ENCODE assay signal across 1 cellular context in the genomic region with DNA sequence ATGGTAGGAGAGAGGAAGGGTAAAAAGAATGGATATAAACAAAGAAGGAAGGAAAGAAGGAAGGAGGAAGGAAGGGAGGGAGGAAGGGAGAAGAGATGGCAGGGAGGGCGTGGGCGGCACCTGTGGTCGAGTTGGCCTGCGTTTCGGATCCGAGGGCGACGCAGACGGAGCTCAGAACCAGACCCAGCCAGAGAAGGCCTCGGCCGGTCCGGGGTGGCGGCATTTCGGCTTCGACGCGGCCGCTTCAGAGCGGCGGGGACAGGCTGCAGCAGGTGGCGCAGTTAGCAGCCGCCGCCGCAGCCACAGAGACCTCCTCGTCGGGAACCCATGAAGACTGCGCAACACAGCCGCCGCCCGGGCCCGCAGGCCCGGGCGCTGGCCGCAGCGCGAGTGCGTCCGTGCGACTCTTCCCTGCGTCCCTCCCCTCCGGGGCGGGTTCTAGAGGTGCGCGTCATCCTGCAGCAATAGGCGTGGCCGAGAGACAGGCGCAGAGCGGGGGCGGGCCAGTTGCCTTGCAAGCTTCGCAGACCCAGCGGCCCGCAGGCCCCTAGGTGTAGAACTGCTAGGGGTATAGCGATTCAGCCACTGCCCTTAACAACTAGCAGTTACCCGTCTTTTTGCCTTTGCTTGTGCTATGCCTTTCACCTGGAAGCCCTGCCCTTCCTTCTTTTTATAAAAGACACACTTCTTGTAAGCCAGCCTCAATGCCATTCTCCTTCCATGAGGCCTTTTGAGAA.
TF ChIP-seq lines count a peak whose summit lies in the region.

TSS of gene IDS (minus strand) at position 392 of the 737 bp plus-strand sequence. CDS start at position 223, 169 bp downstream.

TF ChIP-seq in HEK293, 187 proteins besides CTCF, POLR2A, EP300 and RAD21 (continued from another document):
- TF ChIP-seq, protein P1, sequence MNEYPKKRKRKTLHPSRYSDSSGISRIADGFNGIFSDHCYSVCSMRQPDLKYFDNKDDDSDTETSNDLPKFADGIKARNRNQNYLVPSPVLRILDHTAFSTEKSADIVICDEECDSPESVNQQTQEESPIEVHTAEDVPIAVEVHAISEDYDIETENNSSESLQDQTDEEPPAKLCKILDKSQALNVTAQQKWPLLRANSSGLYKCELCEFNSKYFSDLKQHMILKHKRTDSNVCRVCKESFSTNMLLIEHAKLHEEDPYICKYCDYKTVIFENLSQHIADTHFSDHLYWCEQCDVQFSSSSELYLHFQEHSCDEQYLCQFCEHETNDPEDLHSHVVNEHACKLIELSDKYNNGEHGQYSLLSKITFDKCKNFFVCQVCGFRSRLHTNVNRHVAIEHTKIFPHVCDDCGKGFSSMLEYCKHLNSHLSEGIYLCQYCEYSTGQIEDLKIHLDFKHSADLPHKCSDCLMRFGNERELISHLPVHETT (tag by site-specific recombination; IDR thresholded peaks at IDR 0.05): no peak
- TF ChIP-seq PRDM10 (tag by site-specific recombination; IDR thresholded peaks at IDR 0.05) (0 out of 2 replicates have a peak, but pooled peaks have one; percentile 14), ZFHX2 (tag by site-specific recombination; conservative IDR thresholded peaks at IDR 0.05) (peak; percentile 80), MYNN (tag by site-specific recombination; IDR thresholded peaks at IDR 0.05; ENCODE audit: borderline replicate concordance) (no peak)
TF ChIP-seq in HEK293: peak in this region for 41.
